Comparison of ENCODE assay signal across 24 cellular contexts in the genomic region with DNA sequence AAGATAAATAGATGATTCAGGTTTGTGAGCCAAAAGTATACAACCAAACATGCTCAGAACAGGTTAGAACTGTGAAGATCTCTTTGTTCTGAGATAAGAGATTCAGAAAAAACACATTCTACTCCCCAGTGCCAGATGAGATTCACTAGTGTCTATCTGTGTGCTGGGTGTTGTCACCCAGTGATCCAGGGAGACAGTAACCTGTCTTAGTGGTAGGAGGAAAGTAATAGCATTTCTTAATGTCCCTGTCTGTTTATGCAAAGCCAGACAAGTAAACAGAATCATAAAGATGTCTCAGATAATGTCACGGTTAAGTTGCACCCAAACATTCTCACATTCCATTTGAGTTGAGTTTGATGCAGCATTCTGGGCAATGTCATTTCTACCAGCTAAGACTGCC. TPM values are rescaled to one million over a fixed set of nuclear protein-coding genes. Genes with fewer than 3 reads are reported as not detected.
"Had no signal": no experiment of that assay in that cellular context is flagged by ENCODE, and none has a peak within 500 bp of the region (broad histone marks: within the 10 kb centered on the region; RNA-seq: fewer than 3 reads in every experiment).

No MANE protein-coding gene starts in this region.

- H3K4me1 ChIP-seq: SJSA1 had no signal

- H3K9me3 ChIP-seq: SJSA1 had no signal

- H3K4me3 ChIP-seq: SJSA1, SK-N-MC had no signal

- DNase-seq: Karpas-422, KG1, MV-4-11, NCI-H1048, NCI-H1105, NCI-H1417, NCI-H1436 treated with DMSO at 0.1 percent for 48 hours, NCI-H1694, NCI-H187 treated with DMSO at 0.1 percent for 48 hours, NCI-H2081 treated with DMSO at 0.1 percent for 48 hours, NCI-H2171, NCI-H226, NCI-H446, NCI-H510A, NCI-H524 treated with DMSO at 0.1 percent for 48 hours, NCI-H69, NCI-H774, Right ventricle myocardium superior, RPMI8226, SIG-M5 had no signal

- FAIRE-seq: RCC 7860 had no signal

- H3K27me3 ChIP-seq: SJSA1 had no signal

- H3K27ac ChIP-seq: SJSA1, SK-N-MC had no signal

RNA-seq across cellular contexts. Expression of gene NKAIN1, which starts 18.9 kb away (rescaled TPM):
- total RNA-seq: HT-29, Right ventricle myocardium superior had no signal
